In genomic region chr16:1884889-1885288, GRCh38 we compare ENCODE assay signal across 20 cellular contexts. TPM values are rescaled to one million over a fixed set of nuclear protein-coding genes. Genes with fewer than 3 reads are reported as not detected.
DNase-seq lines count a peak whose midpoint lies in the region; ATAC-seq and TF ChIP-seq lines count a peak whose summit lies in the region.
"Had no signal": no experiment of that assay in that cellular context is flagged by ENCODE, and none has a peak within 500 bp of the region (broad histone marks: within the 10 kb centered on the region; RNA-seq: fewer than 3 reads in every experiment).

No MANE protein-coding gene starts in this region.

- H3K4me1 Mint-ChIP-seq in GM23338: peaks cover 2% of the 10 kb centered on the region; the same call in 1 of the 3 replicates
- no peaks in the 10 kb centered on the region for H3K4me1 Mint-ChIP-seq in WTC11
- H3K4me1 Mint-ChIP-seq: CD14-positive monocyte; CD4-positive, alpha-beta memory T cell; IgD-negative memory B cell had no signal

- no peak for TF ChIP-seq EP300 in transverse colon (IDR thresholded peaks at IDR 0.05; ENCODE audit: low read depth)

- POLR2A ChIA-PET in WTC11 (lab: Charles Lee): interaction anchor here (1.0 to 1.1 kb wide), 2 partner anchors 10 to 13 kb away, joined by 3 read pairs; partner anchors contain the start of gene MEIOB

- H3K27me3 Mint-ChIP-seq in GM23338 (ENCODE audit: insufficient read depth, low read depth, poor library complexity) (peaks cover 2% of the 10 kb centered on the region), WTC11 (ENCODE audit: low read depth) (peaks cover 3% of the 10 kb centered on the region)

- 89 to 100% methylated on average over 1 to 5 of the region's 5 CpGs for WGBS in transverse colon (ENCODE audit: low coverage in 1 of 2), 2 donors

- TF ChIP-seq POLR2A in transverse colon (IDR thresholded peaks at IDR 0.05): no peak

- H3K4me3 Mint-ChIP-seq in GM23338 (no peak overlapping the region), WTC11 (no peak overlapping the region)
- H3K4me3 Mint-ChIP-seq: CD14-positive monocyte; CD4-positive, alpha-beta memory T cell; HFFc6; IgD-negative memory B cell had no signal

- H3F3A ChIP-seq in GM23338 (replicated peaks; ENCODE audit: low read depth): no peaks in the 10 kb centered on the region

- H3K9me3 Mint-ChIP-seq in GM23338: no peaks in the 10 kb centered on the region
- H3K9me3 Mint-ChIP-seq in WTC11: no peaks in the 10 kb centered on the region
- H3K9me3 Mint-ChIP-seq: CD14-positive monocyte, HFFc6, IgD-negative memory B cell had no signal

- H3K36me3 ChIP-seq in GM23338 (ENCODE audit: insufficient read depth): no peaks in the 10 kb centered on the region
- H3K36me3 ChIP-seq in transverse colon: no peaks in the 10 kb centered on the region
- H3K36me3 ChIP-seq: BLaER1, HAP-1 had no signal

- H3K27ac Mint-ChIP-seq in GM23338 (no peak overlapping the region), WTC11 (no peak overlapping the region)
- H3K27ac Mint-ChIP-seq: CD4-positive, alpha-beta memory T cell; HFFc6 had no signal

- peak; percentile 46 for DNase-seq in GM23338 (ENCODE audit: low spot score)
- DNase-seq in WTC11 (ENCODE audit: low spot score): no peak
- DNase-seq in mesenteric fat pad (ENCODE audit: low spot score): peak; percentile 51
- no peak for DNase-seq in transverse colon
- DNase-seq in DMS79 (lab: John Stamatoyannopoulos, UW): no peak
- no peak for DNase-seq in omental fat pad (ENCODE audit: low spot score)
- DNase-seq: 8988T; CD4-positive, alpha-beta memory T cell; DMS79 treated with DMSO at 0.1 percent for 48 hours; GF-D8; HFFc6 had no signal

- peak; percentile 71 for ATAC-seq in GM23338
- peak; percentile 60 for ATAC-seq in WTC11
- no peak for ATAC-seq in HG02840 (IDR thresholded peaks at IDR 0.05; ENCODE audit: low FRiP score, unreplicated experiment)
- no peak for ATAC-seq in omental fat pad (ENCODE audit: low FRiP score)

- H3K4me1 ChIP-seq in GM23338 (ENCODE audit: insufficient read depth) (no peaks in the 10 kb centered on the region), transverse colon (peaks cover 0 to 6% (median 0%) of the 10 kb centered on the region in 4 donors)
- H3K4me1 ChIP-seq: BLaER1, HAP-1 had no signal

- intact Hi-C loops in transverse colon (cut with DNase I; ENCODE audit: low total_unique reads): no loop called here

- H3K36me3 Mint-ChIP-seq in GM23338 (ENCODE audit: low read depth) (no peaks in the 10 kb centered on the region), WTC11 (no peaks in the 10 kb centered on the region)
- H3K36me3 Mint-ChIP-seq: CD14-positive monocyte; CD4-positive, alpha-beta memory T cell; IgD-negative memory B cell had no signal

- H3K27ac ChIP-seq in GM23338 (ENCODE audit: low read depth) (no peak overlapping the region), transverse colon (peak overlapping the region in 3 of 4 donors; percentile 19 to 53 (median 29))
- H3K27ac ChIP-seq: BLaER1 had no signal

- H2AFZ ChIP-seq in GM23338: no peak overlapping the region

- H3K4me2 ChIP-seq in GM23338: no peak overlapping the region
- H3K4me2 ChIP-seq: BLaER1 had no signal

- in situ Hi-C loops in transverse colon (cut with MboI; ENCODE audit: low pct_ligation_motif_present in 1 of 4, low pct_unique_long_range_greater_than_20kb in 1 of 4, low sequenced_read_pairs in 3 of 4): no loop called here

- H3K9me3 ChIP-seq in transverse colon: no peaks in the 10 kb centered on the region
- H3K9me3 ChIP-seq: BLaER1, HAP-1 had no signal

- H3K4me3 ChIP-seq in GM23338 (no peak overlapping the region), transverse colon (no peak overlapping the region)
- H3K4me3 ChIP-seq: BLaER1, HAP-1 had no signal

- CTCF ChIA-PET in WTC11 (lab: Charles Lee): interaction anchor here (0.6 to 1.6 kb wide), 5 partner anchors 17 to 58 kb away, joined by 3 to 6 read pairs (median 3); partner anchors contain the start of gene MSRB1

- H3K9me2 ChIP-seq in GM23338 (ENCODE audit: insufficient read depth): no peaks in the 10 kb centered on the region

- TF ChIP-seq CTCF in GM23338 (conservative IDR thresholded peaks at IDR 0.05; ENCODE audit: low read depth in 2 of 2) (no peak), WTC11 (IDR thresholded peaks at IDR 0.05) (no peak), transverse colon (IDR thresholded peaks at IDR 0.05) (no peak), omental fat pad (IDR thresholded peaks at IDR 0.05) (no peak)

- H4K20me1 ChIP-seq in GM23338 (replicated peaks; ENCODE audit: insufficient read depth): no peaks in the 10 kb centered on the region
- H4K20me1 ChIP-seq: BLaER1 had no signal

- H3K27me3 ChIP-seq in GM23338 (ENCODE audit: insufficient read depth): no peaks in the 10 kb centered on the region
- peaks cover 18% of the 10 kb centered on the region for H3K27me3 ChIP-seq in transverse colon
- H3K27me3 ChIP-seq: BLaER1 had no signal

- H3K79me2 ChIP-seq in GM23338 (replicated peaks; ENCODE audit: insufficient read depth): no peaks in the 10 kb centered on the region

TF ChIP-seq in GM23338, 12 proteins besides CTCF, POLR2A, EP300 and RAD21:
- no peak for TF ChIP-seq ETS1 (IDR thresholded peaks at IDR 0.05)
- no peak for TF ChIP-seq ZNF331 (CRISPR knock-in tag; IDR thresholded peaks at IDR 0.05; ENCODE audit: low read depth)
- no peak for TF ChIP-seq POLR2AphosphoS5 (IDR thresholded peaks at IDR 0.05; ENCODE audit: low read depth)
- peak; percentile 91 for TF ChIP-seq JUNB (IDR thresholded peaks at IDR 0.05; ENCODE audit: unreplicated experiment)

TF ChIP-seq in WTC11, 78 proteins besides CTCF, POLR2A, EP300 and RAD21:
- no peak for TF ChIP-seq ATF3 (CRISPR knock-in tag; conservative IDR thresholded peaks at IDR 0.05)
TF ChIP-seq in WTC11: peak in this region for 0.

RNA-seq across cellular contexts. Expression of gene MEIOB, which starts 12.9 kb away (rescaled TPM):
- total RNA-seq in GM23338 (2014; rRNA removed; shearing (Covaris generic)): 6.3 and 7.3 TPM in 2 replicates
- polyA plus RNA-seq in GM23338 (2016; fragmentation: Nextera tagmentation; extraction: Ambion mirVana): 7.7 and 8.7 TPM in 2 replicates
- total RNA-seq in WTC11 (2021) (1.4 to 3.9 TPM (median 3.3 TPM) in 3 replicates), mesenteric fat pad (not detected), transverse colon (not detected), omental fat pad (1 to 10 TPM in 1 of 4 donors, not detected in 3; 1.7 TPM)
- total RNA-seq: CD4-positive, alpha-beta memory T cell; HepG2; HFFc6 had no signal
- polyA plus RNA-seq: CD14-positive monocyte; CD4-positive, alpha-beta memory T cell; IgD-negative memory B cell had no signal

RNA-seq across cellular contexts. Expression of gene HS3ST6, which starts 33.3 kb away (rescaled TPM):
- not detected in 2 replicates for total RNA-seq in GM23338 (2014; rRNA removed; shearing (Covaris generic))
- polyA plus RNA-seq in GM23338 (2016; fragmentation: Nextera tagmentation; extraction: Ambion mirVana): 0.17 and 0.21 TPM in 2 replicates
- total RNA-seq in WTC11 (2021) (0.41 to 1.0 TPM (median 0.50 TPM) in 3 replicates), mesenteric fat pad (not detected), transverse colon (1 to 10 TPM in 2 of 4 donors, under 1 TPM in 1, not detected in 1; 1.00 to 4.4 (median 1.1) TPM), omental fat pad (not detected)
- total RNA-seq: A673; CD4-positive, alpha-beta memory T cell; H4; HepG2; HFFc6 had no signal
- polyA plus RNA-seq: AG04450; CD14-positive monocyte; CD4-positive, alpha-beta memory T cell; HepG2; IgD-negative memory B cell had no signal

RNA-seq across cellular contexts. Expression of gene FAHD1, which starts 57.9 kb away (rescaled TPM):
- total RNA-seq in GM23338 (2014; rRNA removed; shearing (Covaris generic)): 17.3 and 21.0 TPM in 2 replicates
- polyA plus RNA-seq in GM23338 (2016; fragmentation: Nextera tagmentation; extraction: Ambion mirVana): 23.9 and 24.2 TPM in 2 replicates
- total RNA-seq in WTC11 (2021) (14.3 to 19.5 TPM (median 19.4 TPM) in 3 replicates), mesenteric fat pad (17.9 TPM), transverse colon (100 to 1,000 TPM in 2 of 4 donors, 10 to 100 TPM in 2; 88.0 to 149 (median 104) TPM), omental fat pad (10 to 100 TPM; 32.3 to 46.3 (median 34.1) TPM)

RNA-seq across cellular contexts. Expression of gene MSRB1, which starts 58.1 kb away (rescaled TPM):
- 23.9 and 31.3 TPM in 2 replicates for total RNA-seq in GM23338 (2014; rRNA removed; shearing (Covaris generic))
- 29.6 and 30.4 TPM in 2 replicates for polyA plus RNA-seq in GM23338 (2016; fragmentation: Nextera tagmentation; extraction: Ambion mirVana)
- total RNA-seq in WTC11 (2021): 26.4 to 29.8 TPM (median 28.3 TPM) in 3 replicates
- 27.1 TPM for total RNA-seq in mesenteric fat pad
- total RNA-seq in transverse colon: 10 to 100 TPM; 13.9 to 56.5 (median 29.3) TPM
- total RNA-seq in omental fat pad: 10 to 100 TPM in 3 of 4 donors, 1 to 10 TPM in 1; 9.6 to 64.0 (median 17.1) TPM

RNA-seq across cellular contexts. Expression of gene HAGH, which starts 58.3 kb away (rescaled TPM):
- 24.7 and 30.6 TPM in 2 replicates for total RNA-seq in GM23338 (2014; rRNA removed; shearing (Covaris generic))
- polyA plus RNA-seq in GM23338 (2016; fragmentation: Nextera tagmentation; extraction: Ambion mirVana): 28.5 and 28.9 TPM in 2 replicates
- 36.0 to 43.1 TPM (median 38.2 TPM) in 3 replicates for total RNA-seq in WTC11 (2021)
- 58.4 TPM for total RNA-seq in mesenteric fat pad
- total RNA-seq in transverse colon: 100 to 1,000 TPM in 2 of 4 donors, 10 to 100 TPM in 2; 40.6 to 403 (median 121) TPM
- 100 to 1,000 TPM in 1 of 4 donors, 10 to 100 TPM in 3; 69.8 to 130 (median 81.5) TPM for total RNA-seq in omental fat pad

Comparison
In these comparisons a context has a peak if more than half of its experiments do, and no peak if none do; other contexts are left out.
1. ATAC-seq: peak in GM23338 (single experiment) and WTC11 (single experiment); none in HG02840 (single experiment) and omental fat pad (single experiment).
2. DNase-seq: peak in GM23338 (single experiment) and mesenteric fat pad (single experiment); none in WTC11 (single experiment), transverse colon (single experiment), DMS79 (single experiment) and omental fat pad (single experiment).